10 cellular contexts compared by ENCODE assay signal in genomic region chr6:125717120-125717731, GRCh38.
DNase-seq lines count a peak whose midpoint lies in the region; ATAC-seq, FAIRE-seq and TF ChIP-seq lines count a peak whose summit lies in the region.
"Had no signal": no experiment of that assay in that cellular context is flagged by ENCODE, and none has a peak within 500 bp of the region (broad histone marks: within the 10 kb centered on the region; RNA-seq: fewer than 3 reads in every experiment).

No MANE protein-coding gene starts in this region.

- ATAC-seq in GM19324 (IDR thresholded peaks at IDR 0.05; ENCODE audit: low FRiP score, unreplicated experiment): peak; percentile 46
- ATAC-seq in HG02798 (IDR thresholded peaks at IDR 0.05; ENCODE audit: poor library complexity, unreplicated experiment): peak; percentile 84
- ATAC-seq in HG03558 (IDR thresholded peaks at IDR 0.05; ENCODE audit: extremely low read depth, unreplicated experiment): peak; percentile 71

- DNase-seq in urothelium cell line (ENCODE audit: low spot score) (no peak), AG08395 (ENCODE audit: low spot score) (no peak), HUDEP-2 (lab: John Stamatoyannopoulos, UW; ENCODE audit: unreplicated experiment in 76 of 76) (no peak)
- DNase-seq in activated CD4-positive, CD25-positive, alpha-beta regulatory T cell (lab: John Stamatoyannopoulos, UW): no peak
- DNase-seq: SK-N-SH had no signal

- TF ChIP-seq CTCF in C4-2B (conservative IDR thresholded peaks at IDR 0.05): no peak

- FAIRE-seq in urothelium cell line (lab: Jason Lieb, UNC): no peak

- peak overlapping the region; percentile 80; the same call in 1 of the 2 replicates for H3K27ac ChIP-seq in C4-2B
- H3K27ac ChIP-seq: cardiac muscle cell had no signal
